Comparison of ENCODE assay signal across 25 cellular contexts in genomic region chr11:1856306-1857005, GRCh38. TPM values are rescaled to one million over a fixed set of nuclear protein-coding genes. Genes with fewer than 3 reads are reported as not detected.
DNase-seq lines count a peak whose midpoint lies in the region; ATAC-seq and TF ChIP-seq lines count a peak whose summit lies in the region.
"Had no signal": no experiment of that assay in that cellular context is flagged by ENCODE, and none has a peak within 500 bp of the region (broad histone marks: within the 10 kb centered on the region; RNA-seq: fewer than 3 reads in every experiment).

No MANE protein-coding gene starts in this region.

- no peak overlapping the region for H3K9ac ChIP-seq in BLaER1
- H3K9ac ChIP-seq: SK-N-SH had no signal

- H3K4me1 Mint-ChIP-seq in CD14-positive monocyte: peaks cover 64% of the 10 kb centered on the region
- peaks cover 62% of the 10 kb centered on the region for H3K4me1 Mint-ChIP-seq in activated B cell treated with CpG ODN at 0.5 μM for 24 hours
- peaks cover 22% of the 10 kb centered on the region for H3K4me1 Mint-ChIP-seq in memory B cell
- H3K4me1 Mint-ChIP-seq: endodermal cell had no signal

- H3K9me3 Mint-ChIP-seq in CD14-positive monocyte (no peaks in the 10 kb centered on the region), activated B cell treated with CpG ODN at 0.5 μM for 24 hours (no peaks in the 10 kb centered on the region), memory B cell (no peaks in the 10 kb centered on the region)
- H3K9me3 Mint-ChIP-seq: endodermal cell had no signal

- peak overlapping the region; percentile 45 to 48 for H3K4me3 Mint-ChIP-seq in CD14-positive monocyte
- H3K4me3 Mint-ChIP-seq in activated B cell treated with CpG ODN at 0.5 μM for 24 hours: peak overlapping the region; percentile 56
- H3K4me3 Mint-ChIP-seq in memory B cell: peak overlapping the region; percentile 48
- H3K4me3 Mint-ChIP-seq: endodermal cell had no signal

- H3K9me3 ChIP-seq in BLaER1 (no peaks in the 10 kb centered on the region), ovary (no peaks in the 10 kb centered on the region)
- H3K9me3 ChIP-seq: SK-N-SH, tibial nerve had no signal

- POLR2A ChIA-PET in activated B cell treated with CpG ODN at 0.5 μM for 24 hours (lab: Charles Lee): interaction anchor here (1.4 to 6.6 kb wide), 3 partner anchors 12 to 61 kb away, joined by 3 to 55 read pairs (median 5); no protein-coding TSS in a partner anchor
- POLR2A ChIA-PET in GM10248 (lab: Yijun Ruan, JAX): no interaction called here

- H3K4me2 ChIP-seq in BLaER1: peak overlapping the region; percentile 89
- H3K4me2 ChIP-seq: SK-N-SH had no signal

- TF ChIP-seq CTCF in CD14-positive monocyte (IDR thresholded peaks at IDR 0.05) (no peak), activated B cell treated with CpG ODN at 0.5 μM for 24 hours (IDR thresholded peaks at IDR 0.05) (no peak), GM10248 (IDR thresholded peaks at IDR 0.05; ENCODE audit: control extremely low read depth, extremely low read depth, low read depth, missing control alignments) (no peak), ovary (IDR thresholded peaks at IDR 0.05) (no peak)

- ATAC-seq in activated B cell treated with CpG ODN at 0.5 μM for 24 hours (ENCODE audit: low read depth) (no peak), memory B cell (ENCODE audit: low read depth) (no peak)
- ATAC-seq: Panc1 had no signal

- H3K27ac Mint-ChIP-seq in CD14-positive monocyte: peak overlapping the region in 5 of 7 donors; percentile 8 to 74 (median 59)
- H3K27ac Mint-ChIP-seq in activated B cell treated with CpG ODN at 0.5 μM for 24 hours: peak overlapping the region; percentile 63
- peak overlapping the region; percentile 57 for H3K27ac Mint-ChIP-seq in memory B cell
- H3K27ac Mint-ChIP-seq: endodermal cell had no signal

- H3K4me1 ChIP-seq in BLaER1: peaks cover 60% of the 10 kb centered on the region
- no peaks in the 10 kb centered on the region for H3K4me1 ChIP-seq in ovary (ENCODE audit: insufficient read depth)

- CTCF ChIA-PET in activated B cell treated with CpG ODN at 0.5 μM for 24 hours (lab: Charles Lee) (interaction anchor here (1.3 kb wide), 1 partner anchor 26 kb away, joined by 3 read pairs; no protein-coding TSS in a partner anchor), GM10248 (lab: Yijun Ruan, JAX) (interaction anchor here (0.7 to 5.2 kb wide), 6 partner anchors 20 to 163 kb away, joined by 3 to 34 read pairs (median 8); partner anchors contain the start of gene TNNT3)

- no peak for TF ChIP-seq EP300 in ovary (IDR thresholded peaks at IDR 0.05)

- intact Hi-C loops in CD14-positive monocyte (cut with micrococcal nuclease): no loop called here
- intact Hi-C loops in activated B cell treated with CpG ODN at 0.5 μM for 24 hours (cut with micrococcal nuclease): loop anchor here (10.0 kb wide), 1 partner anchor 1242 kb away; the partner anchor contains the start of gene IRF7
- intact Hi-C loops in ovary (cut with DNase I): no loop called here

- no peaks in the 10 kb centered on the region for H3K36me3 ChIP-seq in BLaER1
- H3K36me3 ChIP-seq in ovary: no peaks in the 10 kb centered on the region
- H3K36me3 ChIP-seq: tibial nerve had no signal

- H3K36me3 Mint-ChIP-seq in CD14-positive monocyte (peaks cover 23 to 24% of the 10 kb centered on the region in 2 donors), activated B cell treated with CpG ODN at 0.5 μM for 24 hours (ENCODE audit: low read depth) (peaks cover 26% of the 10 kb centered on the region), memory B cell (peaks cover 6% of the 10 kb centered on the region)

- H3K27ac ChIP-seq in BLaER1 (no peak overlapping the region), ovary (no peak overlapping the region)
- H3K27ac ChIP-seq: tibial nerve had no signal

- peaks cover 5% of the 10 kb centered on the region; the same call in 1 of the 2 replicates for H3K27me3 ChIP-seq in BLaER1
- no peaks in the 10 kb centered on the region for H3K27me3 ChIP-seq in ovary
- H3K27me3 ChIP-seq: tibial nerve had no signal

- H3K27me3 Mint-ChIP-seq in CD14-positive monocyte (ENCODE audit: low read depth in 3 of 3) (peaks cover 0 to 3% (median 0%) of the 10 kb centered on the region in 3 donors), activated B cell treated with CpG ODN at 0.5 μM for 24 hours (no peaks in the 10 kb centered on the region), memory B cell (no peaks in the 10 kb centered on the region)

- no peak for TF ChIP-seq POLR2A in ovary (IDR thresholded peaks at IDR 0.05)

- H4K20me1 ChIP-seq in BLaER1: peaks cover 42% of the 10 kb centered on the region

- H3K4me3 ChIP-seq in BLaER1: no peak overlapping the region
- no peak overlapping the region for H3K4me3 ChIP-seq in ovary
- H3K4me3 ChIP-seq: tibial nerve had no signal

- DNase-seq in CD14-positive monocyte (ENCODE audit: low spot score) (no peak), activated B cell treated with CpG ODN at 0.5 μM for 24 hours (no peak), memory B cell (ENCODE audit: low spot score in 2 of 2) (no peak), islet precursor cell (no peak), putamen (ENCODE audit: low spot score) (no peak), GM10248 (ENCODE audit: extremely low spot score) (no peak), ovary (no peak)
- DNase-seq: AML-193; aorta; cerebellar nuclear complex; endodermal cell; head of caudate nucleus; Karpas-422; mesendoderm; NCI-H1417; NCI-H774; SK-N-SH; stimulated activated CD4-positive, alpha-beta T cell treated with anti-CD3 and anti-CD28 coated beads, Interleukin-12 subunit alpha, Interleukin-12 subunit beta, amount 100 ng/mL, for 4 hours had no signal

- 90 to 91% (median 91%) methylated on average over 5 to 13 of the region's 13 CpGs for WGBS in ovary, 3 donors

RNA-seq across cellular contexts. Expression of gene LSP1, which starts 3.6 kb away (rescaled TPM):
- polyA plus RNA-seq in CD14-positive monocyte: 100 to 1,000 TPM; 542 to 646 TPM
- total RNA-seq in activated B cell treated with CpG ODN at 0.5 μM for 24 hours: 301 and 303 TPM in 2 replicates
- 10 to 100 TPM in 3 of 7 donors, 1 to 10 TPM in 4; 3.5 to 14.8 (median 9.0) TPM for total RNA-seq in ovary
- 10 to 100 TPM in 1 of 2 donors, 1 to 10 TPM in 1; 6.0 to 22.0 TPM for polyA plus RNA-seq in ovary
- total RNA-seq: endodermal cell, renal cortical epithelial cell had no signal
- polyA plus RNA-seq: neural cell had no signal

RNA-seq across cellular contexts. Expression of gene TNNI2, which starts 17.7 kb away (rescaled TPM):
- polyA plus RNA-seq in CD14-positive monocyte: 10 to 100 TPM; 11.4 to 11.7 TPM
- total RNA-seq in activated B cell treated with CpG ODN at 0.5 μM for 24 hours: 1.0 and 1.5 TPM in 2 replicates
- total RNA-seq in ovary: 1 to 10 TPM in 1 of 7 donors, under 1 TPM in 2, not detected in 4; 0.61 to 1.2 (median 0.70) TPM
- under 1 TPM in 1 of 2 donors, not detected in 1; 0.41 TPM for polyA plus RNA-seq in ovary
- total RNA-seq: endodermal cell, fibroblast of lung, renal cortical epithelial cell, tibial nerve had no signal
- polyA plus RNA-seq: fibroblast of lung, neural cell, SK-N-SH had no signal

RNA-seq across cellular contexts. Expression of gene SYT8, which starts 21.7 kb away (rescaled TPM):
- not detected for polyA plus RNA-seq in CD14-positive monocyte
- total RNA-seq in activated B cell treated with CpG ODN at 0.5 μM for 24 hours: not detected in 2 replicates
- total RNA-seq in ovary: 1 to 10 TPM in 1 of 7 donors, under 1 TPM in 1, not detected in 5; 0.24 to 2.4 TPM
- polyA plus RNA-seq in ovary: not detected
- total RNA-seq: endodermal cell, fibroblast of lung had no signal
- polyA plus RNA-seq: fibroblast of lung, neural cell, SK-N-SH had no signal

RNA-seq across cellular contexts. Expression of gene PRR33, which starts 35.2 kb away (rescaled TPM):
- polyA plus RNA-seq in CD14-positive monocyte (not detected), ovary (under 1 TPM in 1 of 2 donors, not detected in 1; 0.01 TPM)
- total RNA-seq in activated B cell treated with CpG ODN at 0.5 μM for 24 hours (0.16 TPM in 1 of 2 replicates, not detected in the other), ovary (not detected)
- total RNA-seq: aorta, endodermal cell, fibroblast of lung, HT-29, renal cortical epithelial cell, tibial nerve had no signal
- polyA plus RNA-seq: aorta, fibroblast of lung, neural cell, SK-N-SH had no signal

Comparison
In these comparisons a context has a peak if more than half of its experiments do, and no peak if none do; other contexts are left out.
1. RNA of gene LSP1, which starts 3.6 kb away (total RNA-seq): 301 to 303 TPM in activated B cell treated with CpG ODN at 0.5 μM for 24 hours; 3.5 to 14.8 TPM in ovary; every median in the first group is over 10 times any median in the second.
2. Peak in every context shown above with its lines, with median percentiles within 50 percentile points of each other: H3K27ac Mint-ChIP-seq and H3K4me3 Mint-ChIP-seq.